Comparison of ENCODE assay signal across 11 cellular contexts in genomic region chr5:53362521-53362941, GRCh38.
DNase-seq lines count a peak whose midpoint lies in the region; ATAC-seq and TF ChIP-seq lines count a peak whose summit lies in the region.
"Had no signal": no experiment of that assay in that cellular context is flagged by ENCODE, and none has a peak within 500 bp of the region (broad histone marks: within the 10 kb centered on the region; RNA-seq: fewer than 3 reads in every experiment).

No MANE protein-coding gene starts in this region.

- H3K9me3 ChIP-seq in adipocyte (ENCODE audit: control insufficient read depth, low read length) (no peaks in the 10 kb centered on the region), subcutaneous abdominal adipose tissue (ENCODE audit: control insufficient read depth in 5 of 5, low read length in 5 of 5) (no peaks in the 10 kb centered on the region)
- H3K9me3 ChIP-seq: HAP-1, spleen had no signal

- intact Hi-C loops in activated CD4-positive, alpha-beta memory T cell treated with anti-CD3 and anti-CD28 coated beads for 36 hours (cut with micrococcal nuclease): no loop called here

- POLR2A ChIA-PET in activated CD4-positive, alpha-beta memory T cell treated with anti-CD3 and anti-CD28 coated beads for 36 hours (lab: Charles Lee): no interaction called here

- H3K27ac ChIP-seq in foreskin keratinocyte (peak overlapping the region; percentile 99), subcutaneous abdominal adipose tissue (ENCODE audit: low read depth, low read length) (peak overlapping the region; percentile 18)
- H3K27ac ChIP-seq: spleen had no signal

- no peaks in the 10 kb centered on the region for H3K36me3 Mint-ChIP-seq in activated CD4-positive, alpha-beta memory T cell treated with anti-CD3 and anti-CD28 coated beads for 36 hours
- H3K36me3 Mint-ChIP-seq: brain had no signal

- no peak overlapping the region for H3K4me3 Mint-ChIP-seq in activated CD4-positive, alpha-beta memory T cell treated with anti-CD3 and anti-CD28 coated beads for 36 hours
- H3K4me3 Mint-ChIP-seq: brain had no signal

- H3K27me3 Mint-ChIP-seq in activated CD4-positive, alpha-beta memory T cell treated with anti-CD3 and anti-CD28 coated beads for 36 hours: peaks cover 1% of the 10 kb centered on the region

- H3K27ac Mint-ChIP-seq in activated CD4-positive, alpha-beta memory T cell treated with anti-CD3 and anti-CD28 coated beads for 36 hours: no peak overlapping the region
- H3K27ac Mint-ChIP-seq: brain had no signal

- DNase-seq in HFF-Myc (ENCODE audit: extremely low read depth, low read depth) (peak; percentile 95), adipocyte (ENCODE audit: low read depth) (peak; percentile 92), foreskin keratinocyte (peak; percentile 99 to 100), islet precursor cell (no peak)
- DNase-seq in activated CD4-positive, alpha-beta memory T cell treated with anti-CD3 and anti-CD28 coated beads for 36 hours: no peak
- DNase-seq: activated CD8-positive, alpha-beta memory T cell treated with anti-CD3 and anti-CD28 coated beads, Interleukin-2, amount 50 U/mL, for 48 hours; spleen had no signal

- H3K36me3 ChIP-seq in adipocyte (ENCODE audit: control insufficient read depth, insufficient read depth, low read length, severe bottlenecking) (no peaks in the 10 kb centered on the region), subcutaneous abdominal adipose tissue (ENCODE audit: control insufficient read depth in 5 of 5, insufficient read depth in 5 of 5, low read length in 5 of 5) (no peaks in the 10 kb centered on the region)
- H3K36me3 ChIP-seq: HAP-1, spleen had no signal

- H3K9me3 Mint-ChIP-seq in activated CD4-positive, alpha-beta memory T cell treated with anti-CD3 and anti-CD28 coated beads for 36 hours: no peaks in the 10 kb centered on the region

- peaks cover 2% of the 10 kb centered on the region for H3K4me1 Mint-ChIP-seq in activated CD4-positive, alpha-beta memory T cell treated with anti-CD3 and anti-CD28 coated beads for 36 hours (ENCODE audit: low read depth)
- H3K4me1 Mint-ChIP-seq: brain had no signal

- peak overlapping the region; percentile 44 for H3K9ac ChIP-seq in adipocyte (ENCODE audit: low read length)
- no peak overlapping the region for H3K9ac ChIP-seq in subcutaneous abdominal adipose tissue (ENCODE audit: low read length in 5 of 5)

- H3K4me3 ChIP-seq in HFF-Myc (replicated peaks; ENCODE audit: low read depth, low read length) (no peak overlapping the region), adipocyte (ENCODE audit: low read length) (no peak overlapping the region), subcutaneous abdominal adipose tissue (ENCODE audit: low read depth in 1 of 5, low read length in 5 of 5) (no peak overlapping the region)
- H3K4me3 ChIP-seq: HAP-1, spleen had no signal

- peak; percentile 81 for ATAC-seq in foreskin keratinocyte
- ATAC-seq in HG03095 (IDR thresholded peaks at IDR 0.05; ENCODE audit: unreplicated experiment): no peak

- CTCF ChIA-PET in activated CD4-positive, alpha-beta memory T cell treated with anti-CD3 and anti-CD28 coated beads for 36 hours (lab: Charles Lee): no interaction called here

- H3K27me3 ChIP-seq in adipocyte (replicated peaks; ENCODE audit: control insufficient read depth, insufficient read depth, low read length): no peaks in the 10 kb centered on the region
- no peaks in the 10 kb centered on the region for H3K27me3 ChIP-seq in foreskin keratinocyte
- H3K27me3 ChIP-seq in subcutaneous abdominal adipose tissue (ENCODE audit: control insufficient read depth in 5 of 5, insufficient read depth in 4 of 5, low read length in 5 of 5): no peaks in the 10 kb centered on the region
- H3K27me3 ChIP-seq: spleen had no signal

- H3K4me1 ChIP-seq in adipocyte (ENCODE audit: control insufficient read depth, insufficient read depth, low read length): peaks cover 53% of the 10 kb centered on the region
- peaks cover 64% of the 10 kb centered on the region for H3K4me1 ChIP-seq in foreskin keratinocyte
- H3K4me1 ChIP-seq in subcutaneous abdominal adipose tissue (ENCODE audit: control insufficient read depth in 5 of 5, insufficient read depth in 5 of 5, low read length in 5 of 5): peaks cover 0 to 10% (median 0%) of the 10 kb centered on the region in 5 donors
- H3K4me1 ChIP-seq: HAP-1, spleen had no signal

- TF ChIP-seq CTCF in HFF-Myc (IDR thresholded peaks at IDR 0.05; ENCODE audit: low read depth, low read length, missing control alignments) (no peak), foreskin keratinocyte (conservative IDR thresholded peaks at IDR 0.05) (no peak)

Comparison
In these comparisons a context has a peak if more than half of its experiments do, and no peak if none do; other contexts are left out.
1. DNase-seq: peak in HFF-Myc (single experiment), adipocyte (single experiment) and foreskin keratinocyte (2 of 2); none in islet precursor cell (single experiment) and activated CD4-positive, alpha-beta memory T cell treated with anti-CD3 and anti-CD28 coated beads for 36 hours (single experiment).